8 cellular contexts compared by ENCODE assay signal in the genomic region with DNA sequence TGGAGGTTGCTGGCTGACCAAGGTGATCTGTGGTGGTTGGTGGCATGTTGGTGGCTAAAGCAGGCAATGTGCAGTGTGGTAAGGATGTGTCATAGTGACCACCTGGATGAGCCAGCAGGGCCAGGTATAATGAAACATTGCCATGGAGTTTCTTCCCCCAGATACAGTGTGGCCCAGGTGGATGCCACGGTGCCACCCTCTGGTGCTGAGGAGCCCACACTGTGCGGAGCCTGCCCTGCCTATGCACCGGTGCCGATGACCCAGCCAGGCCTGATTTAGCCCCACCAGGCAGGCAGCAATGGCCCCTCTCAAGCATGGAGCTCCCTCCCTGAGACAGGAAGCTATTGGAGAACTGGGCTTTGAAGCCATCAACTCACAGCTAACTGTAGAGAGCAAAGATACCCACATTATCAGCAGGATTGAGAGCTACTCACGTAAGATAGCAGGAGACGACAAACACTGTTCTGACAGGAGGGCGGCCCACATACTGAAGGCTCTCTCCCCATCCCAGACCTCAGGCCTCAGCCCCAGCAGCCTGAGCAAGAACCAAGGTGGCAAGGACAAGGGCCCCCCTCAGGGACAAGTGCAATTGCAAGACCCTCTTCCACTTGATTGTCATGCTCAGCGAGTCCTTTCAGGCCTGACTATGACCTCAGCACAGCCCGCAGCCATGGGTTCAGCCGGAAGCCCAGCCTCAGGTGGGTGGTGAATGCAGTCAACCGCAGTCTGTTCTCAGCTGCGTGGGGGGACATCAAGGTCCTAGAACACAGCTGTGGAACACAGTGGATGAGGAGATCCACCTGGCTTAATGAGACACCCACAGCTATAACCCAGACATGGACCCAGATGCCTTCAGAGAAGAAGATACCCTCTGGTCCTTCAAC.
DNase-seq lines count a peak whose midpoint lies in the region; ATAC-seq lines count a peak whose summit lies in the region.

No MANE protein-coding gene starts in this region.

- peak; percentile 89 for ATAC-seq in GM19395 (IDR thresholded peaks at IDR 0.05; ENCODE audit: unreplicated experiment)
- ATAC-seq in HG03378 (IDR thresholded peaks at IDR 0.05; ENCODE audit: unreplicated experiment) = peak; percentile 82

- DNase-seq in activated T-cell treated with anti-CD3 and anti-CD28 coated beads for 48 hours (ENCODE audit: low read depth) (peak; percentile 76), G401 (ENCODE audit: low spot score) (no peak), UCSD-AML1 (lab: John Stamatoyannopoulos, UW; ENCODE audit: unreplicated experiment) (no peak), DMS79 treated with DMSO at 0.1 percent for 48 hours (lab: John Stamatoyannopoulos, UW) (no peak), NCI-H1694 (lab: John Stamatoyannopoulos, UW) (no peak)
- DNase-seq in stimulated activated CD4-positive, alpha-beta T cell treated with anti-CD3 and anti-CD28 coated beads, TNF-alpha, amount 100 ng/mL, for 4 hours (ENCODE audit: low read depth in 3 of 3) = peak; percentile 38 to 52 (median 45)

- in situ Hi-C loops in G401 (cut with HindIII; ENCODE audit: low sequenced_read_pairs) = no loop called here

Comparison
In these comparisons a context has a peak if more than half of its experiments do, and no peak if none do; other contexts are left out.
1. DNase-seq: peak in activated T-cell treated with anti-CD3 and anti-CD28 coated beads for 48 hours (single experiment) and stimulated activated CD4-positive, alpha-beta T cell treated with anti-CD3 and anti-CD28 coated beads, TNF-alpha, amount 100 ng/mL, for 4 hours (3 of 3); none in G401 (single experiment), UCSD-AML1 (single experiment), DMS79 treated with DMSO at 0.1 percent for 48 hours (single experiment) and NCI-H1694 (single experiment).